27 cellular contexts compared by ENCODE assay signal in genomic region chr2:229945975-229946374, GRCh38.
"Had no signal": no experiment of that assay in that cellular context is flagged by ENCODE, and none has a peak within 500 bp of the region (broad histone marks: within the 10 kb centered on the region; RNA-seq: fewer than 3 reads in every experiment).

No MANE protein-coding gene starts in this region.

- H3K4me1 ChIP-seq: pancreas, right lobe of liver, thyroid gland, tibial nerve, upper lobe of left lung, vagina had no signal

- H3K9me3 Mint-ChIP-seq: natural killer cell treated with Interleukin-12 subunit alpha and Interleukin-12 subunit beta and Interleukin-15 and Interleukin-18, amount 100 ng/mL, for 72 hours; nephron progenitor cell; neural crest cell; stimulated activated effector memory CD8-positive, alpha-beta T cell treated with anti-CD3 and anti-CD28 coated beads, Interleukin-12 subunit alpha, Interleukin-12 subunit beta, amount 100 ng/mL, for 72 hours; stimulated activated naive B cell treated with anti-CD40 and anti-IgM and Interleukin-4, amounts not matched to agents 10 μg/mL and 1 μg/mL and 100 μg/mL, for 72 hours; stimulated activated naive CD8-positive, alpha-beta T cell treated with anti-CD3 and anti-CD28 coated beads, Interleukin-15, Interleukin-2, amounts not matched to agents 100 ng/mL and 50 ng/mL, for 24 hours had no signal

- H3K4me3 ChIP-seq: pancreas, prostate gland, right lobe of liver, sigmoid colon, stomach, thoracic aorta, thyroid gland, tibial nerve, upper lobe of left lung, vagina had no signal

- H3K27ac ChIP-seq: neutrophil, pancreas, prostate gland, right lobe of liver, sigmoid colon, stomach, thoracic aorta, thyroid gland, tibial nerve, upper lobe of left lung, vagina had no signal

- H3K27ac Mint-ChIP-seq: natural killer cell treated with Interleukin-12 subunit alpha and Interleukin-12 subunit beta and Interleukin-15 and Interleukin-18, amount 100 ng/mL, for 72 hours; nephron progenitor cell; stimulated activated effector memory CD8-positive, alpha-beta T cell treated with anti-CD3 and anti-CD28 coated beads, Interleukin-12 subunit alpha, Interleukin-12 subunit beta, amount 100 ng/mL, for 72 hours; stimulated activated naive B cell treated with anti-CD40 and anti-IgM and Interleukin-4, amounts not matched to agents 10 μg/mL and 1 μg/mL and 100 μg/mL, for 72 hours; stimulated activated naive CD8-positive, alpha-beta T cell treated with anti-CD3 and anti-CD28 coated beads, Interleukin-15, Interleukin-2, amounts not matched to agents 100 ng/mL and 50 ng/mL, for 24 hours had no signal

- H3K9me3 ChIP-seq: neutrophil, pancreas, prostate gland, right lobe of liver, sigmoid colon, stomach, thoracic aorta, thyroid gland, upper lobe of left lung, vagina had no signal

- H3K27me3 Mint-ChIP-seq: natural killer cell treated with Interleukin-12 subunit alpha and Interleukin-12 subunit beta and Interleukin-15 and Interleukin-18, amount 100 ng/mL, for 72 hours; stimulated activated naive B cell treated with anti-CD40 and anti-IgM and Interleukin-4, amounts not matched to agents 10 μg/mL and 1 μg/mL and 100 μg/mL, for 72 hours; stimulated activated naive CD8-positive, alpha-beta T cell treated with anti-CD3 and anti-CD28 coated beads, Interleukin-15, Interleukin-2, amounts not matched to agents 100 ng/mL and 50 ng/mL, for 24 hours had no signal

- H3K36me3 ChIP-seq: neutrophil, pancreas, prostate gland, right lobe of liver, sigmoid colon, stomach, thoracic aorta, thyroid gland, upper lobe of left lung, vagina had no signal

- ATAC-seq: natural killer cell treated with Interleukin-12 subunit alpha and Interleukin-12 subunit beta and Interleukin-15 and Interleukin-18, amount 100 ng/mL, for 72 hours; pancreas; right cardiac atrium; right lobe of liver; stimulated activated effector memory CD8-positive, alpha-beta T cell treated with anti-CD3 and anti-CD28 coated beads, Interleukin-12 subunit alpha, Interleukin-12 subunit beta, amount 100 ng/mL, for 72 hours; stimulated activated naive B cell treated with anti-CD40 and anti-IgM and Interleukin-4, amounts not matched to agents 10 μg/mL and 1 μg/mL and 100 μg/mL, for 72 hours had no signal

- H3K36me3 Mint-ChIP-seq: natural killer cell treated with Interleukin-12 subunit alpha and Interleukin-12 subunit beta and Interleukin-15 and Interleukin-18, amount 100 ng/mL, for 72 hours; stimulated activated effector memory CD8-positive, alpha-beta T cell treated with anti-CD3 and anti-CD28 coated beads, Interleukin-12 subunit alpha, Interleukin-12 subunit beta, amount 100 ng/mL, for 72 hours had no signal

- H3K27me3 ChIP-seq: neutrophil, pancreas, right lobe of liver, sigmoid colon, stomach, thyroid gland, tibial nerve, upper lobe of left lung, vagina had no signal

- FAIRE-seq: pancreas, small intestine, urothelium cell line had no signal

- DNase-seq: nephron progenitor cell; nucleus accumbens; pancreas; right cardiac atrium; right lobe of liver; sigmoid colon; small intestine; stimulated activated CD4-positive, alpha-beta T cell treated with anti-CD3 and anti-CD28 coated beads, Interleukin-15, amount 100 ng/mL, for 24 hours; stimulated activated CD4-positive, alpha-beta T cell treated with anti-CD3 and anti-CD28 coated beads, Interleukin-2, amount 100 ng/mL, for 24 hours; stimulated activated CD4-positive, alpha-beta T cell treated with anti-CD3 and anti-CD28 coated beads, Interleukin-2, amount 100 ng/mL, for 48 hours; stimulated activated CD4-positive, alpha-beta T cell treated with anti-CD3 and anti-CD28 coated beads, Interleukin-4, amount 100 ng/mL, for 24 hours; stimulated activated naive B cell treated with anti-CD40 and anti-IgM and Interleukin-4, amounts not matched to agents 10 μg/mL and 1 μg/mL and 100 μg/mL, for 72 hours; stimulated activated naive CD4-positive, alpha-beta T cell treated with Interleukin-2 at 50 U/mL for 16 hours; stomach; thyroid gland; trophoblast cell; upper lobe of left lung had no signal

- H3K4me3 Mint-ChIP-seq: natural killer cell treated with Interleukin-12 subunit alpha and Interleukin-12 subunit beta and Interleukin-15 and Interleukin-18, amount 100 ng/mL, for 72 hours; nephron progenitor cell; neural crest cell; stimulated activated effector memory CD8-positive, alpha-beta T cell treated with anti-CD3 and anti-CD28 coated beads, Interleukin-12 subunit alpha, Interleukin-12 subunit beta, amount 100 ng/mL, for 72 hours; stimulated activated naive B cell treated with anti-CD40 and anti-IgM and Interleukin-4, amounts not matched to agents 10 μg/mL and 1 μg/mL and 100 μg/mL, for 72 hours; stimulated activated naive CD8-positive, alpha-beta T cell treated with anti-CD3 and anti-CD28 coated beads, Interleukin-15, Interleukin-2, amounts not matched to agents 100 ng/mL and 50 ng/mL, for 24 hours had no signal
